In genomic region chr2:70499253-70499652, GRCh38 we compare ENCODE assay signal across 7 cellular contexts.
"Had no signal": no experiment of that assay in that cellular context is flagged by ENCODE, and none has a peak within 500 bp of the region (broad histone marks: within the 10 kb centered on the region; RNA-seq: fewer than 3 reads in every experiment).

No MANE protein-coding gene starts in this region.

- H3K4me3 ChIP-seq: GM23338 had no signal

- ATAC-seq: GM23338 had no signal

- FAIRE-seq: H1, H54, HTR-8/SVneo had no signal

- H3K9me3 Mint-ChIP-seq: GM23338, H9 had no signal

- H2AFZ ChIP-seq: GM23338 had no signal

- H3K4me1 Mint-ChIP-seq: IgD-negative memory B cell had no signal

- DNase-seq: H9, HCEC 1CT had no signal

- H3K27ac Mint-ChIP-seq: GM23338, H9, IgD-negative memory B cell had no signal

- H3K4me2 ChIP-seq: GM23338 had no signal

- H3K4me3 Mint-ChIP-seq: GM23338, H9, IgD-negative memory B cell had no signal
